ENCODE assay signal across 8 cellular contexts in the genomic region with DNA sequence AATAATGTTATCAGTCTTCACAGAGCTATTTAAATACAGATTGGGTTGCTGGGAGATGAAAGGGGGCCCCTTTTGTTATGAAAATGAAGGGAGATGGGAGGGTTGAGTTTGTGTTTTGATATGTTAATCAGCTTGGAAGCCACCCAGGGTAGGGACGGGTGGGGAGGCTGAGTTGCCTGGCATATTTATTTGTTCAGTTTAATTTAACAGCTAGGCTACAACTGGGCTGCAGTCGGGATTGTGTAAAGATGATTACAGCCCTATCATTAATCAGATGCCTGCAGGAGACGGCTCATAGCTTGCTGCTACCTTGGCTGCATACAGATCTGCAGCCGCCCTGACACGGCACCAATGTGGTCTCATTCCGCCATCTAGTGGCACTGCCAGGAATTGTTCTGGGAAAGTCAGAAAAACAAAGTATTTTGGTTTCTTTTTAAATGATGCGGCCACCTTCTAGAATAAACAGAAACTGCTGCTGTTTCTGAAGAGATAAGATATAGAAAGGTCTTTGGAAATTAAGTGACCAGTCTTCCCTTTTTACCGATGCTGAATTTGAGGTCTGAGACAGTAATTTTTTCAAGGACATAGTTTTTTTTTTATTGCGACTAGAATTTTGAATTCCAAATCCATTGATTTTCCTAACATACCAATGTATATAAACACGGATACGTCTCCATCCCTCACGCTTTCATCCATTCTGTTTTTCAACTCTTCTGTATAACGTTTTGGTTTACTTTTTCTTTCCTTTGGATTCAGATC.
A peak's percentile ranks its signal among the peaks of the same experiment; 100 is the strongest.
DNase-seq lines count a peak whose midpoint lies in the region; ATAC-seq and TF ChIP-seq lines count a peak whose summit lies in the region.

No MANE protein-coding gene starts in this region.

- no peaks in the 10 kb centered on the region for H3F3A ChIP-seq in SU-DHL-6 (ENCODE audit: insufficient read depth)

- H3K27me3 ChIP-seq in HUES48 (ENCODE audit: control insufficient read depth, insufficient read depth, low read length): peaks cover 38% of the 10 kb centered on the region
- no peaks in the 10 kb centered on the region for H3K27me3 ChIP-seq in SU-DHL-6 (ENCODE audit: low read length)
- no peaks in the 10 kb centered on the region for H3K27me3 ChIP-seq in right cardiac atrium (ENCODE audit: control insufficient read depth, insufficient read depth)
- no peaks in the 10 kb centered on the region for H3K27me3 ChIP-seq in aorta (ENCODE audit: control insufficient read depth in 1 of 2, insufficient read depth in 2 of 2, low read length in 1 of 2)

- DNase-seq in DMS114 treated with DMSO at 0.1 percent for 48 hours (lab: John Stamatoyannopoulos, UW; ENCODE audit: unreplicated experiment) (peak; percentile 43), amniotic epithelial cell (ENCODE audit: low read depth) (peak; percentile 53), right cardiac atrium (peak; percentile 40 to 79 (median 75)), putamen (ENCODE audit: low spot score) (peak; percentile 53), aorta (peak; percentile 72 to 81)

- H3K9me2 ChIP-seq in SU-DHL-6 (replicated peaks; ENCODE audit: insufficient read depth, low read length): no peaks in the 10 kb centered on the region

- H3K27ac ChIP-seq in HUES48 (ENCODE audit: low read depth, low read length) (peak overlapping the region; percentile 80), SU-DHL-6 (ENCODE audit: low read depth, low read length) (no peak overlapping the region), right cardiac atrium (ENCODE audit: low read length) (no peak overlapping the region), aorta (ENCODE audit: low read depth in 1 of 2, low read length in 2 of 2) (no peak overlapping the region)

- H3K9ac ChIP-seq in HUES48 (ENCODE audit: low read depth, low read length): no peak overlapping the region
- no peak overlapping the region for H3K9ac ChIP-seq in SU-DHL-6 (ENCODE audit: low read length)

- intact Hi-C loops in right cardiac atrium (cut with DNase I): no loop called here
- intact Hi-C loops in aorta (cut with DNase I): no loop called here

- WGBS in right cardiac atrium: 2% methylated on average over 13 of the region's 13 CpGs
- 2 to 3% methylated on average over 13 of the region's 13 CpGs for WGBS in aorta, 2 donors

- no peaks in the 10 kb centered on the region for H3K79me2 ChIP-seq in SU-DHL-6 (ENCODE audit: insufficient read depth, low read length)

- peak; percentile 54 for TF ChIP-seq CTCF in SU-DHL-6 (IDR thresholded peaks at IDR 0.05; ENCODE audit: insufficient read depth, low read length, poor library complexity, severe bottlenecking)

- H3K36me3 ChIP-seq in HUES48 (ENCODE audit: control insufficient read depth, insufficient read depth, low read length) (no peaks in the 10 kb centered on the region), SU-DHL-6 (ENCODE audit: low read length) (no peaks in the 10 kb centered on the region), aorta (ENCODE audit: control insufficient read depth in 1 of 2, insufficient read depth in 2 of 2, low read length in 1 of 2) (no peaks in the 10 kb centered on the region)

- H2AFZ ChIP-seq in SU-DHL-6 (ENCODE audit: low read depth, low read length, severe bottlenecking): no peak overlapping the region

- H3K9me3 ChIP-seq in HUES48 (ENCODE audit: control insufficient read depth, insufficient read depth, low read length) (0 out of 2 replicates have a peak, but pooled peaks cover 4% of the 10 kb centered on the region), SU-DHL-6 (ENCODE audit: insufficient read depth, low read length) (no peaks in the 10 kb centered on the region), right cardiac atrium (ENCODE audit: control insufficient read depth, low read length) (peaks cover 3% of the 10 kb centered on the region), aorta (ENCODE audit: control insufficient read depth, low read length) (peaks cover 6% of the 10 kb centered on the region)

- H4K20me1 ChIP-seq in SU-DHL-6 (ENCODE audit: low read depth, low read length): no peaks in the 10 kb centered on the region

- H3K4me3 ChIP-seq in HUES48 (ENCODE audit: low read depth, low read length) (peak overlapping the region; percentile 49), SU-DHL-6 (ENCODE audit: insufficient read depth, low read length, poor library complexity, severe bottlenecking) (no peak overlapping the region), right cardiac atrium (ENCODE audit: low read length) (peak overlapping the region; percentile 25), aorta (ENCODE audit: low read length in 2 of 2) (no peak overlapping the region)

- peak overlapping the region; percentile 29 for H3K4me2 ChIP-seq in SU-DHL-6 (ENCODE audit: low read depth, low read length, poor library complexity, severe bottlenecking)

- H3K4me1 ChIP-seq in HUES48 (ENCODE audit: control insufficient read depth, insufficient read depth, low read length) (peaks cover 20% of the 10 kb centered on the region), right cardiac atrium (ENCODE audit: control insufficient read depth, insufficient read depth, low read length) (no peaks in the 10 kb centered on the region), aorta (ENCODE audit: control insufficient read depth in 1 of 2, insufficient read depth in 2 of 2, low read length in 2 of 2) (no peaks in the 10 kb centered on the region)

- ATAC-seq in right cardiac atrium (peak; percentile 82 to 83), aorta (ENCODE audit: low FRiP score) (peak; percentile 87), GM18861 (IDR thresholded peaks at IDR 0.05; ENCODE audit: unreplicated experiment) (no peak)

Comparison
In these comparisons a context has a peak if more than half of its experiments do, and no peak if none do; other contexts are left out.
1. H3K4me3 ChIP-seq: peak in HUES48 (single experiment) and right cardiac atrium (single experiment); none in SU-DHL-6 (single experiment) and aorta (0 of 2).
2. Peak in every context shown above with its lines, with median percentiles within 50 percentile points of each other: DNase-seq.